8 cellular contexts compared by ENCODE assay signal in genomic region chr2:197706839-197707207, GRCh38. TPM values are rescaled to one million over a fixed set of nuclear protein-coding genes. Genes with fewer than 3 reads are reported as not detected.
DNase-seq lines count a peak whose midpoint lies in the region; ATAC-seq, FAIRE-seq and TF ChIP-seq lines count a peak whose summit lies in the region.

No MANE protein-coding gene starts in this region.

- no peaks in the 10 kb centered on the region for H3K27me3 Mint-ChIP-seq in activated naive CD4-positive, alpha-beta T cell treated with anti-CD3 and anti-CD28 coated beads, Interleukin-2, amount 10 ng/mL, durations not matched to agents 7 days and 5 days
- H3K27me3 Mint-ChIP-seq in activated naive CD8-positive, alpha-beta T cell treated with anti-CD3 and anti-CD28 coated beads, Interleukin-2, amount 10 ng/mL, durations not matched to agents 7 days and 5 days, result no peaks in the 10 kb centered on the region

- H3K27ac ChIP-seq in keratinocyte (ENCODE audit: control insufficient read depth, insufficient read depth, low read length) (no peak overlapping the region), transverse colon (no peak overlapping the region)

- no peak overlapping the region for H3K27ac Mint-ChIP-seq in activated naive CD4-positive, alpha-beta T cell treated with anti-CD3 and anti-CD28 coated beads, Interleukin-2, amount 10 ng/mL, durations not matched to agents 7 days and 5 days
- H3K27ac Mint-ChIP-seq in activated naive CD8-positive, alpha-beta T cell treated with anti-CD3 and anti-CD28 coated beads, Interleukin-2, amount 10 ng/mL, durations not matched to agents 7 days and 5 days, result no peak overlapping the region

- no peaks in the 10 kb centered on the region for H3K27me3 ChIP-seq in keratinocyte (ENCODE audit: control insufficient read depth, extremely low read depth, insufficient read depth, low read length)
- H3K27me3 ChIP-seq in transverse colon, result no peaks in the 10 kb centered on the region

- no peak for TF ChIP-seq POLR2A in transverse colon (IDR thresholded peaks at IDR 0.05)

- H3K36me3 Mint-ChIP-seq in activated naive CD4-positive, alpha-beta T cell treated with anti-CD3 and anti-CD28 coated beads, Interleukin-2, amount 10 ng/mL, durations not matched to agents 7 days and 5 days, result peaks cover 22% of the 10 kb centered on the region
- H3K36me3 Mint-ChIP-seq in activated naive CD8-positive, alpha-beta T cell treated with anti-CD3 and anti-CD28 coated beads, Interleukin-2, amount 10 ng/mL, durations not matched to agents 7 days and 5 days, result peaks cover 16% of the 10 kb centered on the region

- H3K9me3 ChIP-seq in keratinocyte (ENCODE audit: control insufficient read depth, low read depth, low read length) (no peaks in the 10 kb centered on the region), transverse colon (no peaks in the 10 kb centered on the region)

- no peak overlapping the region for H2AFZ ChIP-seq in keratinocyte (ENCODE audit: control insufficient read depth, low read length)

- H3K36me3 ChIP-seq in keratinocyte (ENCODE audit: control insufficient read depth in 2 of 2, extremely low read depth in 1 of 2, insufficient read depth in 2 of 2, low read length in 2 of 2) (peaks cover 4 to 11% of the 10 kb centered on the region in 2 experiments), transverse colon (no peaks in the 10 kb centered on the region)

- TF ChIP-seq CTCF in keratinocyte (optimal IDR thresholded peaks at IDR 0.05 in 1 of 3, IDR thresholded peaks at IDR 0.05 in 1 of 3, conservative IDR thresholded peaks at IDR 0.05 in 1 of 3; ENCODE audit: extremely low read depth in 1 of 3, insufficient read depth in 2 of 3, low read length in 3 of 3) (no peak), transverse colon (IDR thresholded peaks at IDR 0.05) (no peak)

- peak overlapping the region; percentile 83 to 91 (median 91) for H3K4me3 ChIP-seq in keratinocyte (ENCODE audit: control insufficient read depth in 2 of 3, extremely low read depth in 1 of 3, insufficient read depth in 2 of 3, low read depth in 1 of 3, low read length in 3 of 3)
- H3K4me3 ChIP-seq in transverse colon, result peak overlapping the region; percentile 69 to 91 (median 74)

- POLR2A ChIA-PET in activated naive CD8-positive, alpha-beta T cell treated with anti-CD3 and anti-CD28 coated beads, Interleukin-2, amount 10 ng/mL, durations not matched to agents 7 days and 5 days (lab: Charles Lee), result interaction anchor here (0.9 to 2.6 kb wide), 3 partner anchors 191 to 272 kb away, joined by 3 to 18 read pairs (median 3); partner anchors contain the start of genes HSPD1, MOB4 and SF3B1

- DNase-seq in activated naive CD4-positive, alpha-beta T cell treated with anti-CD3 and anti-CD28 coated beads, Interleukin-2, amount 10 ng/mL, durations not matched to agents 7 days and 5 days, result no peak
- DNase-seq in activated naive CD4-positive, alpha-beta T cell treated with anti-CD3 and anti-CD28 coated beads, Interleukin-2, amount 50 U/mL, for 16 hours, result no peak
- DNase-seq in activated naive CD8-positive, alpha-beta T cell treated with anti-CD3 and anti-CD28 coated beads, Interleukin-2, amount 10 ng/mL, durations not matched to agents 7 days and 5 days, result no peak
- DNase-seq in keratinocyte (ENCODE audit: low read depth, low spot score) (no peak), transverse colon (no peak), pons (ENCODE audit: low spot score) (no peak), SKM-1 treated with dmso at 0.1 percent for 144 hours (lab: John Stamatoyannopoulos, UW; ENCODE audit: unreplicated experiment) (no peak)

- peak overlapping the region; percentile 86 for H3K4me3 Mint-ChIP-seq in activated naive CD4-positive, alpha-beta T cell treated with anti-CD3 and anti-CD28 coated beads, Interleukin-2, amount 10 ng/mL, durations not matched to agents 7 days and 5 days
- H3K4me3 Mint-ChIP-seq in activated naive CD8-positive, alpha-beta T cell treated with anti-CD3 and anti-CD28 coated beads, Interleukin-2, amount 10 ng/mL, durations not matched to agents 7 days and 5 days, result peak overlapping the region; percentile 83

- TF ChIP-seq EP300 in transverse colon (IDR thresholded peaks at IDR 0.05; ENCODE audit: low read depth), result no peak

- WGBS in transverse colon (ENCODE audit: low coverage in 1 of 2), 2 donors, result 34 to 46% methylated on average over 3 to 5 of the region's 5 CpGs

- H4K20me1 ChIP-seq in keratinocyte (ENCODE audit: control insufficient read depth, extremely low read depth, insufficient read depth, low read length), result peaks cover 7% of the 10 kb centered on the region

- H3K79me2 ChIP-seq in keratinocyte (ENCODE audit: control insufficient read depth, insufficient read depth, low read length), result peaks cover 55% of the 10 kb centered on the region

- H3K4me1 ChIP-seq in keratinocyte (ENCODE audit: control insufficient read depth, extremely low read depth, insufficient read depth, low read length), result peaks cover 21% of the 10 kb centered on the region
- peaks cover 26 to 37% (median 27%) of the 10 kb centered on the region in 4 donors for H3K4me1 ChIP-seq in transverse colon

- H3K9me1 ChIP-seq in keratinocyte (ENCODE audit: control insufficient read depth, extremely low read depth, insufficient read depth, low read length), result no peaks in the 10 kb centered on the region

- CTCF ChIA-PET in activated naive CD4-positive, alpha-beta T cell treated with anti-CD3 and anti-CD28 coated beads, Interleukin-2, amount 10 ng/mL, durations not matched to agents 7 days and 5 days (lab: Charles Lee), result interaction anchor here (1.2 to 2.8 kb wide), 5 partner anchors 9 to 596 kb away, joined by 3 to 23 read pairs (median 4); partner anchors contain the start of gene MOB4

- peak overlapping the region; percentile 92 for H3K4me2 ChIP-seq in keratinocyte (ENCODE audit: control insufficient read depth, extremely low read depth, insufficient read depth, low read depth, low read length)

- H3K4me1 Mint-ChIP-seq in activated naive CD4-positive, alpha-beta T cell treated with anti-CD3 and anti-CD28 coated beads, Interleukin-2, amount 10 ng/mL, durations not matched to agents 7 days and 5 days, result peaks cover 48% of the 10 kb centered on the region
- H3K4me1 Mint-ChIP-seq in activated naive CD8-positive, alpha-beta T cell treated with anti-CD3 and anti-CD28 coated beads, Interleukin-2, amount 10 ng/mL, durations not matched to agents 7 days and 5 days, result peaks cover 39% of the 10 kb centered on the region

- no peak for ATAC-seq in activated naive CD8-positive, alpha-beta T cell treated with anti-CD3 and anti-CD28 coated beads, Interleukin-2, amount 10 ng/mL, durations not matched to agents 7 days and 5 days (ENCODE audit: low read depth)
- ATAC-seq in GM18870 (IDR thresholded peaks at IDR 0.05; ENCODE audit: unreplicated experiment), result no peak

- intact Hi-C loops in transverse colon (cut with DNase I; ENCODE audit: low total_unique reads), result no loop called here

- peak overlapping the region; percentile 79 for H3K9ac ChIP-seq in keratinocyte (ENCODE audit: control insufficient read depth, extremely low read depth, insufficient read depth, low read length)

- dilution Hi-C loops in keratinocyte (cut with MboI; ENCODE audit: extremely low pct_ligation_motif_present, low sequenced_read_pairs), result no loop called here

- in situ Hi-C loops in transverse colon (cut with MboI; ENCODE audit: low pct_ligation_motif_present in 1 of 4, low pct_unique_long_range_greater_than_20kb in 1 of 4, low sequenced_read_pairs in 3 of 4), result no loop called here

- no peak for FAIRE-seq in keratinocyte (lab: Jason Lieb, UNC)

- no peaks in the 10 kb centered on the region for H3K9me3 Mint-ChIP-seq in activated naive CD4-positive, alpha-beta T cell treated with anti-CD3 and anti-CD28 coated beads, Interleukin-2, amount 10 ng/mL, durations not matched to agents 7 days and 5 days
- H3K9me3 Mint-ChIP-seq in activated naive CD8-positive, alpha-beta T cell treated with anti-CD3 and anti-CD28 coated beads, Interleukin-2, amount 10 ng/mL, durations not matched to agents 7 days and 5 days, result peaks cover 2% of the 10 kb centered on the region

RNA-seq across cellular contexts. Expression of gene MARS2, which starts 1.7 kb away (rescaled TPM):
- 10 to 100 TPM; 13.7 to 16.0 TPM for total RNA-seq in activated naive CD8-positive, alpha-beta T cell treated with anti-CD3 and anti-CD28 coated beads, Interleukin-2, amount 10 ng/mL, durations not matched to agents 7 days and 5 days
- polyA plus RNA-seq in keratinocyte, result 7.4 to 9.6 TPM (median 9.2 TPM) in 3 replicates
- 0.71 TPM for polyA plus RNA-seq in keratinocyte (2011; ENCODE audit: low read depth)
- polyA plus RNA-seq in keratinocyte (2011; cell fraction: cytosol; rRNA removed), result 5.2 and 6.1 TPM in 2 replicates
- 13.8 and 14.7 TPM in 2 replicates for polyA plus RNA-seq in keratinocyte (2011; cell fraction: nucleus; rRNA removed)
- polyA plus RNA-seq in keratinocyte (2012; ENCODE audit: low replicate concordance), result 5.0 and 8.3 TPM in 2 replicates
- polyA minus RNA-seq in keratinocyte, result 7.0 to 15.5 TPM (median 14.5 TPM) in 3 replicates
- 12.9 TPM for polyA minus RNA-seq in keratinocyte (2011; cell fraction: cytosol; rRNA and poly(A)+ RNA removed)
- 17.8 and 18.2 TPM in 2 replicates for polyA minus RNA-seq in keratinocyte (2011; cell fraction: nucleus; rRNA and poly(A)+ RNA removed)
- total RNA-seq in transverse colon, result 10 to 100 TPM in 2 of 4 donors, 1 to 10 TPM in 2; 4.4 to 14.4 (median 7.9) TPM

RNA-seq across cellular contexts. Expression of gene RFTN2, which starts 31.4 kb away (rescaled TPM):
- under 1 TPM; 0.08 to 0.88 TPM for total RNA-seq in activated naive CD8-positive, alpha-beta T cell treated with anti-CD3 and anti-CD28 coated beads, Interleukin-2, amount 10 ng/mL, durations not matched to agents 7 days and 5 days
- 0.18 to 0.37 TPM (median 0.25 TPM) in 3 replicates for polyA plus RNA-seq in keratinocyte
- 0.41 TPM for polyA plus RNA-seq in keratinocyte (2011; ENCODE audit: low read depth)
- polyA plus RNA-seq in keratinocyte (2011; cell fraction: cytosol; rRNA removed), result 0.50 and 0.51 TPM in 2 replicates
- 0.08 and 0.20 TPM in 2 replicates for polyA plus RNA-seq in keratinocyte (2011; cell fraction: nucleus; rRNA removed)
- polyA plus RNA-seq in keratinocyte (2012; ENCODE audit: low replicate concordance), result 0.23 and 0.27 TPM in 2 replicates
- 0.06 to 0.30 TPM (median 0.07 TPM) in 3 replicates for polyA minus RNA-seq in keratinocyte
- polyA minus RNA-seq in keratinocyte (2011; cell fraction: cytosol; rRNA and poly(A)+ RNA removed), result not detected
- polyA minus RNA-seq in keratinocyte (2011; cell fraction: nucleus; rRNA and poly(A)+ RNA removed), result 0.39 TPM in 1 of 2 replicates, not detected in the other
- total RNA-seq in transverse colon, result 1 to 10 TPM in 2 of 4 donors, under 1 TPM in 1, not detected in 1; 0.80 to 2.6 (median 1.7) TPM
